In the genomic region with DNA sequence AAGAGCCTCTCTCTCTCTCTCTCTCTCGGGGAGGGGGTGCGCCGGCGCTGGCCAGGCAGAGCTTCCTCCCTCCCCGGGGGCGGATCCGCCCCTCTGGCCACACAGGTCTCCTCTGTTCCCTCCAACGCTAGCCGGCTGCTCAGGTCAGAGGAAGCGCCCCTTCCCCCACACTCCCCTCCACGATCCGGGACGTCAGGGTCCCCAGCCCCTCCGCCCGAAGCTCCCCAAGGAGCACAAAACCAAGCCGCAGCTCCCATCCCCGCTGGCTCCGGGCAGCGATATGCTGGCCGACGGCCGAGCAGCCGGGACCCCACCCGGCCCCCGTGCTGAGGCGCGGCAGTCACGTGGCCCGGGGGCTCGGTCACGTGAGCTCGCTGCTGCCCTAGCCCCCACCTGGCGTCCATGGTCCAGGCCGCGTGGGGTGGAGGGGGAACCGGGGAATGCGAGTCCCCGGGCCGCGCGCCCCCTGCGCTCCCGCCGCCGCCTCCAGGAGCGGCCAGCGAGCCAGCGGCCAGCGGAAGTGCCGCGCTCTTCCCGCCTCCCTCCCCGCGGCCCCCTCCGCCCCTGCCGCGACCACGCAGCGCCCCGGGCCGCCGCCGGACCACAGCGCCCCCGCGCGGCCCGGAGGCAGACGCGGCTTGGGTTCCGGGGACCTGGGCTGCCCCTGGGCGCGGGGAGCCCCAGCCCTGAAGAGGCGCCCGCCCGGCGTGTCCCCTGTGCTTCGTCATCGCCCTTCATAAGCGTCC, we compare ENCODE assay signal across 8 cellular contexts. TPM values are rescaled to one million over a fixed set of nuclear protein-coding genes. Genes with fewer than 3 reads are reported as not detected.
A peak's percentile ranks its signal among the peaks of the same experiment; 100 is the strongest.
DNase-seq lines count a peak whose midpoint lies in the region; ATAC-seq and TF ChIP-seq lines count a peak whose summit lies in the region.

A gene with protein sequence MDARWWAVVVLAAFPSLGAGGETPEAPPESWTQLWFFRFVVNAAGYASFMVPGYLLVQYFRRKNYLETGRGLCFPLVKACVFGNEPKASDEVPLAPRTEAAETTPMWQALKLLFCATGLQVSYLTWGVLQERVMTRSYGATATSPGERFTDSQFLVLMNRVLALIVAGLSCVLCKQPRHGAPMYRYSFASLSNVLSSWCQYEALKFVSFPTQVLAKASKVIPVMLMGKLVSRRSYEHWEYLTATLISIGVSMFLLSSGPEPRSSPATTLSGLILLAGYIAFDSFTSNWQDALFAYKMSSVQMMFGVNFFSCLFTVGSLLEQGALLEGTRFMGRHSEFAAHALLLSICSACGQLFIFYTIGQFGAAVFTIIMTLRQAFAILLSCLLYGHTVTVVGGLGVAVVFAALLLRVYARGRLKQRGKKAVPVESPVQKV (minus strand): TSS at position 522 of the 746 bp plus-strand sequence. CDS start 118 bp downstream, at position 404.

- H3K9me3 ChIP-seq in lower lobe of right lung: no peaks in the 10 kb centered on the region

- H3K27me3 ChIP-seq in lower lobe of right lung (ENCODE audit: low read depth): no peaks in the 10 kb centered on the region

- ATAC-seq in GM18520 (IDR thresholded peaks at IDR 0.05; ENCODE audit: unreplicated experiment) (peak; percentile 36), HG03045 (IDR thresholded peaks at IDR 0.05; ENCODE audit: unreplicated experiment) (peak; percentile 56), lower lobe of right lung (peak; percentile 88 to 91)

- H3K4me3 ChIP-seq in AG09309 (ENCODE audit: control insufficient read depth, low read depth, low read length): peak within 1 kb of the TSS; percentile 89
- H3K4me3 ChIP-seq in lower lobe of right lung: peak within 1 kb of the TSS; percentile 96

- H3K36me3 ChIP-seq in lower lobe of right lung: peaks cover 60% of the 10 kb centered on the region

- H3K27ac ChIP-seq in lower lobe of right lung: peak within 1 kb of the TSS; percentile 87

- peaks cover 41% of the 10 kb centered on the region for H3K4me1 ChIP-seq in lower lobe of right lung

- DNase-seq in AG09309 (ENCODE audit: low read depth) (no peak), NCI-H345 treated with DMSO at 0.1 percent for 48 hours (lab: John Stamatoyannopoulos, UW; ENCODE audit: unreplicated experiment) (peak; percentile 37), lower lobe of right lung (peak; percentile 75)
- peak; percentile 59 for DNase-seq in activated CD4-positive, alpha-beta T cell treated with anti-CD3 and anti-CD28 coated beads, Interleukin-2, amount 50 U/mL, for 1 hour
- DNase-seq in effector CD8-positive, alpha-beta T cell (lab: John Stamatoyannopoulos, UW): peak; percentile 52
- DNase-seq in stimulated activated CD8-positive, alpha-beta memory T cell treated with anti-CD3 and anti-CD28 coated beads, Interleukin-12 subunit alpha, Interleukin-12 subunit beta, amount 100 ng/mL, for 4 hours (ENCODE audit: low read depth): peak; percentile 57

- intact Hi-C loops in lower lobe of right lung (cut with DNase I): no loop called here

- peak; percentile 29 for TF ChIP-seq CTCF in AG09309 (IDR thresholded peaks at IDR 0.05; ENCODE audit: control insufficient read depth, insufficient read depth, low read depth, low read length, missing control alignments)
- TF ChIP-seq CTCF in lower lobe of right lung (IDR thresholded peaks at IDR 0.05): peak; percentile 68

RNA-seq across cellular contexts. Expression of the gene that starts here (rescaled TPM):
- total RNA-seq in lower lobe of right lung: 23.8 TPM

Comparison
In these comparisons a context has a peak if more than half of its experiments do, and no peak if none do; other contexts are left out.
1. ATAC-seq: peak in every context shown above with its lines; median percentile 90 in lower lobe of right lung; 56 in HG03045; 36 in GM18520.